8 cellular contexts compared by ENCODE assay signal in the genomic region with DNA sequence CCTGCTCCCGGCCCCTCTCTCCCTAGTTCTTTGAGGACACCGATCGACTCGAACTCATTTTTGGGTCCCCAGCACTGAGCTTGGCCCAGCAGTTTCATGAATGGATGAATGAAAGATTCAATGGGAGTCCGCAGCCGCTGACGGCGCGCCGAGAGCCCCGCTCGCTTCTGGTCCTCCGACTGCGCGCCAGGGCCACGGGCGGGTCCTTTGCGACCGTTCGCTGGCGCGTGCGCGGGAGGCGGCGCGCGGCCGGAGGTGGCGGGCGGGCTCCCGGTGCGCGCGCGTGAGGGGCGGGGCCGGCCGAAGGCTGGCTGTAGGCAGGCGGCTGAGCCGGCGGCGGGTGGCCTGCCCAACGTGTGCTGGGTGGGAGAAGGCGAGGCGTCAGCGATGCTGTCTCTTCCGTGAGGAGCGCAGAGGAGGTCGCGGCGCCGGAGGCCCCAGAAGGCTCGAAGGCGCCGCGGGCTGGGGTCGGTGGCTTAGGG. TPM values are rescaled to one million over a fixed set of nuclear protein-coding genes. Genes with fewer than 3 reads are reported as not detected.
A peak's percentile ranks its signal among the peaks of the same experiment; 100 is the strongest.
DNase-seq lines count a peak whose midpoint lies in the region; ATAC-seq and TF ChIP-seq lines count a peak whose summit lies in the region.

A gene (plus strand): TSS at position 314 of the 482 bp plus-strand sequence. CDS start 284 bp downstream, outside the sequence.

- TF ChIP-seq CTCF in foreskin keratinocyte (conservative IDR thresholded peaks at IDR 0.05) (no peak), neural progenitor cell (IDR thresholded peaks at IDR 0.05) (no peak), stomach (IDR thresholded peaks at IDR 0.05) (no peak)

- H3K27ac Mint-ChIP-seq in neural progenitor cell, result peak within 1 kb of the TSS; percentile 89

- peaks cover 25% of the 10 kb centered on the region for H3F3A ChIP-seq in neural progenitor cell (ENCODE audit: low read depth)

- H3K4me3 Mint-ChIP-seq in neural progenitor cell, result peak within 1 kb of the TSS; percentile 98

- H2AFZ ChIP-seq in neural progenitor cell (replicated peaks), result peak within 1 kb of the TSS; percentile 96

- peaks cover 11% of the 10 kb centered on the region for H3K36me3 Mint-ChIP-seq in neural progenitor cell

- WGBS in stomach, 5 donors, result 0 to 2% (median 1%) methylated on average over 10 to 53 of the region's 58 CpGs

- no peak for TF ChIP-seq POLR2A in stomach (IDR thresholded peaks at IDR 0.05)

- H3K9ac ChIP-seq in neural progenitor cell, result no peak within 1 kb of the TSS

- H3K9me3 ChIP-seq in neural progenitor cell (ENCODE audit: low read depth), result no peaks in the 10 kb centered on the region
- H3K9me3 ChIP-seq in stomach, result no peaks in the 10 kb centered on the region

- H3K4me1 ChIP-seq in foreskin keratinocyte (peaks cover 4% of the 10 kb centered on the region), neural progenitor cell (peaks cover 11% of the 10 kb centered on the region), stomach (peaks cover 11 to 31% (median 25%) of the 10 kb centered on the region in 4 donors)

- peaks cover 44% of the 10 kb centered on the region for H3K79me2 ChIP-seq in neural progenitor cell (ENCODE audit: low read depth)

- peaks cover 24% of the 10 kb centered on the region for H4K20me1 ChIP-seq in neural progenitor cell (ENCODE audit: low read depth)

- H3K9me3 Mint-ChIP-seq in neural progenitor cell, result no peaks in the 10 kb centered on the region

- DNase-seq in ELF-1 (ENCODE audit: low read depth, low spot score) (peak; percentile 87), H7 (peak; percentile 98), M059J (ENCODE audit: low read depth) (peak; percentile 89), SHP77 treated with DMSO at 0.1 percent for 48 hours (lab: John Stamatoyannopoulos, UW) (peak; percentile 71), activated gamma-delta T cell (lab: John Stamatoyannopoulos, UW) (peak; percentile 79), foreskin keratinocyte (peak; percentile 37 to 67), neural progenitor cell (ENCODE audit: low spot score) (peak; percentile 96), stomach (peak; percentile 92)

- peaks cover 28% of the 10 kb centered on the region for H3K4me1 Mint-ChIP-seq in neural progenitor cell

- H3K4me3 ChIP-seq in H7 (ENCODE audit: insufficient read depth, low read depth, low read length) (peak within 1 kb of the TSS; percentile 62), neural progenitor cell (peak within 1 kb of the TSS; percentile 82), stomach (peak within 1 kb of the TSS; percentile 57 to 69 (median 68))

- ATAC-seq in foreskin keratinocyte, result peak; percentile 85

- H3K27ac ChIP-seq in foreskin keratinocyte (peak within 1 kb of the TSS; percentile 47), neural progenitor cell (no peak within 1 kb of the TSS), stomach (peak within 1 kb of the TSS; percentile 81 to 92 (median 85))

- H3K4me2 ChIP-seq in neural progenitor cell, result peak within 1 kb of the TSS; percentile 95

- H3K36me3 ChIP-seq in H7 (replicated peaks; ENCODE audit: control insufficient read depth, insufficient read depth, low read length) (no peaks in the 10 kb centered on the region), neural progenitor cell (no peaks in the 10 kb centered on the region), stomach (peaks cover 0 to 6% (median 5%) of the 10 kb centered on the region in 4 donors)

- intact Hi-C loops in stomach (cut with DNase I; ENCODE audit: low total_unique reads), result no loop called here

- no peak for TF ChIP-seq EP300 in stomach (IDR thresholded peaks at IDR 0.05)

- H3K27me3 ChIP-seq in H7 (ENCODE audit: control insufficient read depth, insufficient read depth, low read length) (no peaks in the 10 kb centered on the region), foreskin keratinocyte (no peaks in the 10 kb centered on the region), neural progenitor cell (peaks cover 46% of the 10 kb centered on the region), stomach (no peaks in the 10 kb centered on the region)

- H3K27me3 Mint-ChIP-seq in neural progenitor cell (ENCODE audit: insufficient read depth, low read depth), result peaks cover 7% of the 10 kb centered on the region

RNA-seq across cellular contexts. Expression of the gene that starts here (rescaled TPM):
- total RNA-seq in H7 (2014; rRNA removed; shearing (Covaris generic)), result 31.8 and 51.0 TPM in 2 replicates
- total RNA-seq in M059J (2014; rRNA removed; shearing (Covaris generic)), result 14.2 and 15.7 TPM in 2 replicates
- total RNA-seq in foreskin keratinocyte, result 17.5 and 21.7 TPM in 2 replicates
- 12.5 and 13.7 TPM in 2 replicates for polyA plus RNA-seq in foreskin keratinocyte
- 5.5 and 20.3 TPM in 2 replicates for total RNA-seq in neural progenitor cell (ENCODE audit: low replicate concordance)
- 100 to 1,000 TPM in 1 of 5 donors, 10 to 100 TPM in 4; 27.1 to 131 (median 46.7) TPM for total RNA-seq in stomach
- 10 to 100 TPM in 1 of 3 donors, 1 to 10 TPM in 2; 5.3 to 19.5 (median 7.4) TPM for polyA plus RNA-seq in stomach
